22 cellular contexts compared by ENCODE assay signal in the genomic region with DNA sequence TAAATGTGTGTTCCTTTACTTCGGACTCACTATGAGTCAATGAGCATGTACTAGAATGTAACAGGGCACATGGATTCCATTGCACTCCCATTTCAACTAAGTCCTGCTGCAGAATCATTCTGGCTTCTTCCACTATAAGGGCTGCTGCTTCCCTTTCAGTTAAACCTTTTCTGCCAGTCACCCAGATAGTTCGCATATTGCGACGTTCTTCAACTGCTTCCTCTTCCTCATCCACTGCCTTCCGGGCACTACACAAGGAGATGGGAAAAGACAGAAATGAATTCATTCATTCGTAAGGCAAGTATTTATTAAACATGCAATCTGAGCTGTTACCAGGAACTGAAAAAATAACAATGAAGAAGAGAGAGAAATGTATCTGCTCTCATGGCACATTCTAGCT.
DNase-seq lines count a peak whose midpoint lies in the region; FAIRE-seq and TF ChIP-seq lines count a peak whose summit lies in the region.
"Had no signal": no experiment of that assay in that cellular context is flagged by ENCODE, and none has a peak within 500 bp of the region (broad histone marks: within the 10 kb centered on the region; RNA-seq: fewer than 3 reads in every experiment).

No MANE protein-coding gene starts in this region.

- no peak for TF ChIP-seq CTCF in NB4 (IDR thresholded peaks at IDR 0.05; ENCODE audit: low read depth, low read length)

- DNase-seq in SIG-M5 treated with dmso at 0.1 percent for 504 hours (lab: John Stamatoyannopoulos, UW; ENCODE audit: unreplicated experiment) (peak; percentile 18), SIG-M5 (lab: John Stamatoyannopoulos, UW) (no peak), AML-193 (lab: John Stamatoyannopoulos, UW) (peak; percentile 59 to 61), H54 (ENCODE audit: insufficient read length, low spot score) (no peak), NB4 (ENCODE audit: low read depth) (peak; percentile 25), erythroblast (lab: John Stamatoyannopoulos, UW) (no peak), DMS 273 treated with DMSO at 0.1 percent for 48 hours (lab: John Stamatoyannopoulos, UW) (no peak), RKO (ENCODE audit: low spot score) (no peak)
- DNase-seq: 8988T; BE2C; C1 segment of cervical spinal cord; CD4-positive, CD25-positive, alpha-beta regulatory T cell; CD8-positive, alpha-beta memory T cell; COR-L47; GOT3; IMR-90 had no signal

- no peak for TF ChIP-seq POLR2A in H54 (IDR thresholded peaks at IDR 0.05; ENCODE audit: low read depth, low read length)
- TF ChIP-seq POLR2A in NB4 (IDR thresholded peaks at IDR 0.05; ENCODE audit: extremely low read depth, insufficient read length) = no peak
- TF ChIP-seq POLR2A in erythroblast (IDR thresholded peaks at IDR 0.05; ENCODE audit: low read length) = no peak

- no peak overlapping the region for H3K4me3 ChIP-seq in NB4 (ENCODE audit: low read depth, low read length)
- H3K4me3 ChIP-seq: HAP-1, K562 had no signal

- FAIRE-seq in H54 (lab: Jason Lieb, UNC) = peak; percentile 38
- FAIRE-seq: G401.6, GM12892, GM18507, HTR-8/SVneo, K562 had no signal

Comparison
In these comparisons a context has a peak if more than half of its experiments do, and no peak if none do; other contexts are left out.
1. DNase-seq: peak in SIG-M5 treated with dmso at 0.1 percent for 504 hours (single experiment), AML-193 (2 of 2) and NB4 (single experiment); none in SIG-M5 (single experiment), H54 (single experiment), erythroblast (0 of 2), DMS 273 treated with DMSO at 0.1 percent for 48 hours (single experiment) and RKO (single experiment).